8 cellular contexts compared by ENCODE assay signal in the genomic region with DNA sequence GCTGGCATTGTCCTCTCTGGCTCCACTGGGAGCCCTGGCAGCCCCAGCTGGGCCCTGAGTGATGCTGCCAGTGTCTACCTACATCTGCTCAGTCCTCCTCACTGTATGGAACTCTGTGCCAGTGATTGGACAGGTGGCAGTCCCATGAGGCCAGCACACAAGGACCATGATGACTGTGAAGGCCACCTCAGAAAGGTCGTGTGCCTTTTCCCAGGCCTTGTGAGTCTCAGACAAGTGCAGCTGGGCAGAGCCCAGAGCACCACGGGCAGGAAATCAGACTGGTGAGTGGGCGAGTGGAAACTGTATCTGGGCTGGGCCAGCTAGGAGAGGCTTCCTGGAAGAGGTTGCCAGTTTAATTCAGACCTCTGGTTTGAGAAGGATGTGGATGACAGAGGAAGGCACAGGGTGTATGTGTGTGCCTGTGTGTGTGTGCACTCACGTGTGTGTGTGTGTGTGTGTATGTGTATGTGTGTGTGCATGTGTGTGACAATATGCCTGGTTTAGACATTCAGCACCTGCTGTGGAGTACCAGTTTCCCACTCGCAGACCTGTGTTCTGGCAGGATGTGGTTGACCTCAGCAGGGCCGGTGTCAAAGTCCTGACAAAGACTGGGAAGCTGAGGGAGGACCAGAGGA. TPM values are rescaled to one million over a fixed set of nuclear protein-coding genes. Genes with fewer than 3 reads are reported as not detected.
DNase-seq lines count a peak whose midpoint lies in the region; ATAC-seq and TF ChIP-seq lines count a peak whose summit lies in the region.

No MANE protein-coding gene starts in this region.

- TF ChIP-seq CTCF in heart right ventricle (IDR thresholded peaks at IDR 0.05), result no peak

- ATAC-seq in heart right ventricle (peak in 1 of 8 donors; percentile 12), Right ventricle myocardium superior (ENCODE audit: poor library complexity) (no peak), T-cell (replicated peaks in 1 of 4) (peak; percentile 53 to 71 (median 68)), aorta (ENCODE audit: low FRiP score) (peak; percentile 11), GM18520 (IDR thresholded peaks at IDR 0.05; ENCODE audit: unreplicated experiment) (no peak)

- H3K9me3 Mint-ChIP-seq in T-cell, result no peaks in the 10 kb centered on the region

- peaks cover 93 to 96% (median 94%) of the 10 kb centered on the region in 3 donors for H3K4me1 Mint-ChIP-seq in T-cell

- DNase-seq in heart right ventricle, result no peak
- no peak for DNase-seq in Right ventricle myocardium superior
- peak in 4 of 34 experiments; percentile 15 to 36 (median 28) for DNase-seq in T-cell
- DNase-seq in glomerular visceral epithelial cell (ENCODE audit: extremely low spot score), result peak; percentile 53
- DNase-seq in aorta, result no peak
- DNase-seq in NCI-H146 treated with DMSO at 0.1 percent for 48 hours (lab: John Stamatoyannopoulos, UW; ENCODE audit: unreplicated experiment), result no peak
- DNase-seq in NCI-H2171 (lab: John Stamatoyannopoulos, UW), result no peak

- POLR2A ChIA-PET in T-cell (lab: Charles Lee), result interaction anchor here in 1 of 2 donors (0.7 kb wide), 1 partner anchor 766 kb away, joined by 3 read pairs; no protein-coding TSS in a partner anchor

- no peaks in the 10 kb centered on the region for H3K27me3 Mint-ChIP-seq in T-cell

- WGBS in heart right ventricle, 2 donors, result 32 to 39% methylated on average over 6 of the region's 6 CpGs
- WGBS in aorta, 2 donors, result 47 to 48% methylated on average over 6 of the region's 6 CpGs

- H3K4me3 Mint-ChIP-seq in T-cell, result peak overlapping the region; percentile 2 to 74 (median 55)

- H3K4me1 ChIP-seq in heart right ventricle (peaks cover 22 to 100% (median 82%) of the 10 kb centered on the region in 9 donors), aorta (ENCODE audit: control insufficient read depth in 1 of 2, insufficient read depth in 2 of 2, low read length in 2 of 2) (no peaks in the 10 kb centered on the region)

- H3K36me3 ChIP-seq in heart right ventricle, result peaks cover 0 to 33% (median 0%) of the 10 kb centered on the region in 9 donors
- H3K36me3 ChIP-seq in aorta (ENCODE audit: control insufficient read depth in 1 of 2, insufficient read depth in 2 of 2, low read length in 1 of 2), result peaks cover 0 to 2% of the 10 kb centered on the region in 2 donors

- H3K9me3 ChIP-seq in heart right ventricle (no peaks in the 10 kb centered on the region), aorta (ENCODE audit: control insufficient read depth, low read length) (no peaks in the 10 kb centered on the region)

- H3K27ac ChIP-seq in heart right ventricle, result peak overlapping the region in 8 of 10 donors; percentile 34 to 97 (median 72)
- no peak overlapping the region for H3K27ac ChIP-seq in aorta (ENCODE audit: low read depth in 1 of 2, low read length in 2 of 2)

- peaks cover 11% of the 10 kb centered on the region for H3K36me3 Mint-ChIP-seq in T-cell

- intact Hi-C loops in heart right ventricle (cut with DNase I), result loop anchor here in 3 of 10 donors (5.0 to 10.0 kb wide), 3 partner anchors 751 to 763 kb away; partner anchors contain the start of gene MANF (in 1 of the 3)
- intact Hi-C loops in Right ventricle myocardium superior (cut with DNase I), result no loop called here
- intact Hi-C loops in aorta (cut with DNase I), result no loop called here

- CTCF ChIA-PET in T-cell (lab: Charles Lee), result interaction anchor here (0.6 to 0.7 kb wide), 2 partner anchors 29 to 1013 kb away, joined by 3 read pairs; no protein-coding TSS in a partner anchor

- no peaks in the 10 kb centered on the region for H3K27me3 ChIP-seq in heart right ventricle
- no peaks in the 10 kb centered on the region for H3K27me3 ChIP-seq in aorta (ENCODE audit: control insufficient read depth in 1 of 2, insufficient read depth in 2 of 2, low read length in 1 of 2)

- H3K27ac Mint-ChIP-seq in T-cell, result peak overlapping the region; percentile 93 to 94

- H3K4me3 ChIP-seq in heart right ventricle (no peak overlapping the region), aorta (ENCODE audit: low read length in 2 of 2) (no peak overlapping the region)

RNA-seq across cellular contexts. Expression of gene MAPKAPK3, which starts 7.0 kb away (rescaled TPM):
- total RNA-seq in heart right ventricle, result 100 to 1,000 TPM; 278 to 496 (median 334) TPM
- 100 to 1,000 TPM; 134 to 225 TPM for polyA plus RNA-seq in heart right ventricle
- 430 TPM for total RNA-seq in Right ventricle myocardium superior
- total RNA-seq in T-cell, result 10 to 100 TPM; 35.1 to 66.6 (median 53.0) TPM
- total RNA-seq in aorta, result 10 to 100 TPM; 23.7 to 24.8 TPM
- 10 to 100 TPM; 13.0 to 18.3 TPM for polyA plus RNA-seq in aorta

RNA-seq across cellular contexts. Expression of gene CISH, which starts 12.4 kb away (rescaled TPM):
- total RNA-seq in heart right ventricle, result 100 to 1,000 TPM in 1 of 10 donors, 10 to 100 TPM in 6, 1 to 10 TPM in 3; 5.4 to 131 (median 24.0) TPM
- polyA plus RNA-seq in heart right ventricle, result 10 to 100 TPM in 1 of 2 donors, 1 to 10 TPM in 1; 8.9 to 21.1 TPM
- 8.0 TPM for total RNA-seq in Right ventricle myocardium superior
- total RNA-seq in T-cell, result 100 to 1,000 TPM in 3 of 5 donors, 10 to 100 TPM in 2; 37.4 to 217 (median 190) TPM
- 10 to 100 TPM in 1 of 2 donors, 1 to 10 TPM in 1; 8.3 to 10.1 TPM for total RNA-seq in aorta
- polyA plus RNA-seq in aorta, result 1 to 10 TPM; 1.5 to 3.6 TPM

RNA-seq across cellular contexts. Expression of gene DOCK3, which starts 50.8 kb away (rescaled TPM):
- total RNA-seq in heart right ventricle (1 to 10 TPM; 4.3 to 6.6 (median 4.7) TPM), Right ventricle myocardium superior (3.6 TPM), T-cell (1 to 10 TPM; 2.0 to 3.2 (median 2.6) TPM), aorta (under 1 TPM; 0.72 to 0.97 TPM)
- polyA plus RNA-seq in heart right ventricle (1 to 10 TPM; 1.2 to 5.0 TPM), aorta (under 1 TPM; 0.31 to 0.38 TPM)

RNA-seq across cellular contexts. Expression of gene HEMK1, which starts 54.6 kb away (rescaled TPM):
- total RNA-seq in heart right ventricle, result 10 to 100 TPM; 10.6 to 19.0 (median 14.8) TPM
- 10 to 100 TPM; 13.5 to 17.7 TPM for polyA plus RNA-seq in heart right ventricle
- total RNA-seq in Right ventricle myocardium superior, result 19.5 TPM
- total RNA-seq in T-cell, result 10 to 100 TPM; 35.5 to 66.6 (median 42.0) TPM
- total RNA-seq in aorta, result 10 to 100 TPM; 12.0 to 21.3 TPM
- 10 to 100 TPM; 11.0 to 18.3 TPM for polyA plus RNA-seq in aorta

RNA-seq across cellular contexts. Expression of gene C3orf18, which starts 56.4 kb away (rescaled TPM):
- total RNA-seq in heart right ventricle (10 to 100 TPM; 31.6 to 49.9 (median 43.4) TPM), Right ventricle myocardium superior (53.1 TPM), T-cell (10 to 100 TPM; 15.3 to 24.7 (median 19.5) TPM), aorta (10 to 100 TPM in 1 of 2 donors, 1 to 10 TPM in 1; 8.8 to 15.9 TPM)
- polyA plus RNA-seq in heart right ventricle (10 to 100 TPM; 19.9 to 28.7 TPM), aorta (10 to 100 TPM; 16.4 to 18.0 TPM)

Comparison
In these comparisons a context has a peak if more than half of its experiments do, and no peak if none do; other contexts are left out.
1. ATAC-seq: peak in T-cell (4 of 4) and aorta (single experiment); none in Right ventricle myocardium superior (single experiment) and GM18520 (single experiment).
2. H3K27ac ChIP-seq: peak in heart right ventricle (8 of 10); none in aorta (0 of 2).